ENCODE assay signal across 8 cellular contexts in genomic region chr15:34987623-34987981, GRCh38. TPM values are rescaled to one million over a fixed set of nuclear protein-coding genes. Genes with fewer than 3 reads are reported as not detected.
DNase-seq lines count a peak whose midpoint lies in the region; ATAC-seq and TF ChIP-seq lines count a peak whose summit lies in the region.

No MANE protein-coding gene starts in this region.

- intact Hi-C loops in left ventricle myocardium superior (cut with micrococcal nuclease) = no loop called here

- H3K27ac ChIP-seq in smooth muscle cell (ENCODE audit: low read depth) = peak overlapping the region; percentile 96

- H3K27me3 Mint-ChIP-seq in activated T-cell treated with anti-CD3 and anti-CD28 coated beads, Interleukin-2, amount 50 U/mL, for 24 hours = no peaks in the 10 kb centered on the region

- H3K27ac Mint-ChIP-seq in activated T-cell treated with anti-CD3 and anti-CD28 coated beads, Interleukin-2, amount 50 U/mL, for 24 hours = peak overlapping the region; percentile 98

- H3K27me3 ChIP-seq in smooth muscle cell (ENCODE audit: low read depth) = no peaks in the 10 kb centered on the region

- H3K79me2 ChIP-seq in smooth muscle cell (ENCODE audit: low read depth) = peaks cover 52% of the 10 kb centered on the region

- no peaks in the 10 kb centered on the region for H3K36me3 ChIP-seq in smooth muscle cell (ENCODE audit: low read depth)

- DNase-seq in activated T-cell treated with anti-CD3 and anti-CD28 coated beads, Interleukin-2, amount 50 U/mL, for 24 hours = no peak
- no peak for DNase-seq in activated T-cell treated with anti-CD3 and anti-CD28 coated beads, Interleukin-2, amount 50 U/mL, for 48 hours
- DNase-seq in left ventricle myocardium superior (no peak), smooth muscle cell (lab: John Stamatoyannopoulos, UW; ENCODE audit: unreplicated experiment) (no peak)

- no peaks in the 10 kb centered on the region for H3K9me3 Mint-ChIP-seq in activated T-cell treated with anti-CD3 and anti-CD28 coated beads, Interleukin-2, amount 50 U/mL, for 24 hours

- peak overlapping the region; percentile 97 for H3K4me3 Mint-ChIP-seq in activated T-cell treated with anti-CD3 and anti-CD28 coated beads, Interleukin-2, amount 50 U/mL, for 24 hours

- H3F3A ChIP-seq in smooth muscle cell (ENCODE audit: low read depth) = no peaks in the 10 kb centered on the region

- ATAC-seq in left ventricle myocardium superior = peak; percentile 3
- ATAC-seq in HG02610 (IDR thresholded peaks at IDR 0.05; ENCODE audit: unreplicated experiment) = no peak
- no peak for ATAC-seq in GM18505 (IDR thresholded peaks at IDR 0.05; ENCODE audit: unreplicated experiment)
- no peak for ATAC-seq in HG03378 (IDR thresholded peaks at IDR 0.05; ENCODE audit: unreplicated experiment)

- peaks cover 52% of the 10 kb centered on the region for H3K36me3 Mint-ChIP-seq in activated T-cell treated with anti-CD3 and anti-CD28 coated beads, Interleukin-2, amount 50 U/mL, for 24 hours (ENCODE audit: low read depth)

- WGBS in smooth muscle cell (ENCODE audit: low lambda C conversion rate) = under 1% methylated on average over 13 of the region's 13 CpGs

- TF ChIP-seq POLR2A in GM18505 (IDR thresholded peaks at IDR 0.05; ENCODE audit: borderline replicate concordance, extremely low read depth, insufficient read depth, insufficient read length) = no peak

- peak overlapping the region; percentile 96 for H3K9ac ChIP-seq in smooth muscle cell (ENCODE audit: low read depth)

- H2AFZ ChIP-seq in smooth muscle cell (ENCODE audit: low read depth) = peak overlapping the region; percentile 100

- H3K4me1 ChIP-seq in smooth muscle cell (ENCODE audit: low read depth) = peaks cover 21% of the 10 kb centered on the region

- peaks cover 43% of the 10 kb centered on the region for H4K20me1 ChIP-seq in smooth muscle cell (ENCODE audit: low read depth)

- H3K4me3 ChIP-seq in WI38 (ENCODE audit: low read depth, low read length) = peak overlapping the region; percentile 98
- peak overlapping the region; percentile 84 for H3K4me3 ChIP-seq in smooth muscle cell

- TF ChIP-seq CTCF in WI38 (IDR thresholded peaks at IDR 0.05; ENCODE audit: low read depth, low read length) (no peak), smooth muscle cell (IDR thresholded peaks at IDR 0.05; ENCODE audit: borderline replicate concordance, insufficient read depth, poor library complexity, severe bottlenecking) (no peak)

- H3K4me1 Mint-ChIP-seq in activated T-cell treated with anti-CD3 and anti-CD28 coated beads, Interleukin-2, amount 50 U/mL, for 24 hours (ENCODE audit: low read depth) = peaks cover 41% of the 10 kb centered on the region

- H3K9me3 ChIP-seq in smooth muscle cell (replicated peaks; ENCODE audit: low read depth) = no peaks in the 10 kb centered on the region

- H3K4me2 ChIP-seq in smooth muscle cell = peak overlapping the region; percentile 99

RNA-seq across cellular contexts. Expression of gene ZNF770, which starts 0.5 kb away (rescaled TPM):
- 57.1 TPM for total RNA-seq in left ventricle myocardium superior
- 28.7 and 31.1 TPM in 2 replicates for total RNA-seq in smooth muscle cell
- 32.4 and 34.2 TPM in 2 replicates for polyA plus RNA-seq in smooth muscle cell

RNA-seq across cellular contexts. Expression of gene AQR, which starts 18.1 kb away (rescaled TPM):
- total RNA-seq in left ventricle myocardium superior (11.0 TPM), smooth muscle cell (33.6 and 38.3 TPM in 2 replicates)
- 11.6 and 13.0 TPM in 2 replicates for polyA plus RNA-seq in smooth muscle cell
